10 cellular contexts compared by ENCODE assay signal in genomic region chr18:36066001-36066400, GRCh38. TPM values are rescaled to one million over a fixed set of nuclear protein-coding genes. Genes with fewer than 3 reads are reported as not detected.
A peak's percentile ranks its signal among the peaks of the same experiment; 100 is the strongest.
DNase-seq lines count a peak whose midpoint lies in the region; ATAC-seq lines count a peak whose summit lies in the region.
"Had no signal": no experiment of that assay in that cellular context is flagged by ENCODE, and none has a peak within 500 bp of the region (broad histone marks: within the 10 kb centered on the region; RNA-seq: fewer than 3 reads in every experiment).

No MANE protein-coding gene starts in this region.

- H3K4me1 Mint-ChIP-seq in activated CD4-positive, alpha-beta T cell treated with anti-CD3 and anti-CD28 coated beads, Interleukin-2, amount 10 ng/mL, durations not matched to agents 7 days and 5 days: peaks cover 31% of the 10 kb centered on the region
- H3K4me1 Mint-ChIP-seq in activated CD4-positive, alpha-beta memory T cell treated with anti-CD3 and anti-CD28 coated beads for 36 hours (ENCODE audit: low read depth): peaks cover 39% of the 10 kb centered on the region

- H3K27ac ChIP-seq in iPS-18a (ENCODE audit: low read length): peak overlapping the region; percentile 46
- no peak overlapping the region for H3K27ac ChIP-seq in stomach smooth muscle (ENCODE audit: low read length)

- H3K9ac ChIP-seq in iPS-18a (ENCODE audit: low read length) (peak overlapping the region; percentile 93), stomach smooth muscle (ENCODE audit: low read length in 2 of 2) (peak overlapping the region in 1 of 2 donors; percentile 78)

- peak overlapping the region; percentile 83 for H3K4me3 ChIP-seq in iPS-18a (ENCODE audit: low read length)
- H3K4me3 ChIP-seq in stomach smooth muscle (ENCODE audit: low read length in 2 of 2): peak overlapping the region; percentile 79 to 97

- no peaks in the 10 kb centered on the region for H3K9me3 ChIP-seq in iPS-18a (ENCODE audit: control insufficient read depth, low read depth, low read length)
- H3K9me3 ChIP-seq in stomach smooth muscle (ENCODE audit: control insufficient read depth in 2 of 2, low read length in 2 of 2): no peaks in the 10 kb centered on the region

- no peak for DNase-seq in activated CD4-positive, alpha-beta T cell treated with anti-CD3 and anti-CD28 coated beads, Interleukin-2, amount 10 ng/mL, durations not matched to agents 7 days and 5 days
- DNase-seq in activated CD4-positive, alpha-beta T cell treated with anti-CD3 and anti-CD28 coated beads for 48 hours: no peak
- no peak for DNase-seq in activated CD4-positive, alpha-beta memory T cell treated with anti-CD3 and anti-CD28 coated beads for 36 hours
- DNase-seq in activated effector memory CD4-positive, alpha-beta T cell treated with anti-CD3 and anti-CD28 coated beads, Interleukin-2, amount 50 U/mL, for 16 hours: no peak
- no peak for DNase-seq in SKM-1 (lab: John Stamatoyannopoulos, UW; ENCODE audit: unreplicated experiment)
- DNase-seq: activated CD4-positive, alpha-beta T cell treated with anti-CD3 and anti-CD28 coated beads, Interleukin-2, amount 50 U/mL, for 4 hours; GDM1 had no signal

- intact Hi-C loops in activated CD4-positive, alpha-beta memory T cell treated with anti-CD3 and anti-CD28 coated beads for 36 hours (cut with micrococcal nuclease): loop anchor here (5.0 kb wide), 2 partner anchors 569 to 1024 kb away; partner anchors contain the start of genes INO80C and MAPRE2

- no peaks in the 10 kb centered on the region for H3K36me3 ChIP-seq in iPS-18a (ENCODE audit: control insufficient read depth, low read depth, low read length)
- no peaks in the 10 kb centered on the region for H3K36me3 ChIP-seq in stomach smooth muscle (ENCODE audit: control insufficient read depth in 2 of 2, insufficient read depth in 2 of 2, low read length in 2 of 2)

- H3K27ac Mint-ChIP-seq in activated CD4-positive, alpha-beta T cell treated with anti-CD3 and anti-CD28 coated beads, Interleukin-2, amount 10 ng/mL, durations not matched to agents 7 days and 5 days: peak overlapping the region; percentile 96
- H3K27ac Mint-ChIP-seq in activated CD4-positive, alpha-beta memory T cell treated with anti-CD3 and anti-CD28 coated beads for 36 hours: no peak overlapping the region

- POLR2A ChIA-PET in activated CD4-positive, alpha-beta T cell treated with anti-CD3 and anti-CD28 coated beads, Interleukin-2, amount 10 ng/mL, durations not matched to agents 7 days and 5 days (lab: Charles Lee): no interaction called here
- POLR2A ChIA-PET in activated CD4-positive, alpha-beta memory T cell treated with anti-CD3 and anti-CD28 coated beads for 36 hours (lab: Charles Lee): interaction anchor here (0.8 kb wide), 1 partner anchor 49 kb away, joined by 4 read pairs; no protein-coding TSS in a partner anchor

- H3K4me3 Mint-ChIP-seq in activated CD4-positive, alpha-beta T cell treated with anti-CD3 and anti-CD28 coated beads, Interleukin-2, amount 10 ng/mL, durations not matched to agents 7 days and 5 days: peak overlapping the region; percentile 97
- H3K4me3 Mint-ChIP-seq in activated CD4-positive, alpha-beta memory T cell treated with anti-CD3 and anti-CD28 coated beads for 36 hours: peak overlapping the region; percentile 92

- CTCF ChIA-PET in activated CD4-positive, alpha-beta T cell treated with anti-CD3 and anti-CD28 coated beads, Interleukin-2, amount 10 ng/mL, durations not matched to agents 7 days and 5 days (lab: Charles Lee): interaction anchor here (1.3 kb wide), 1 partner anchor 8 kb away, joined by 3 read pairs; no protein-coding TSS in a partner anchor
- CTCF ChIA-PET in activated CD4-positive, alpha-beta memory T cell treated with anti-CD3 and anti-CD28 coated beads for 36 hours (lab: Charles Lee): interaction anchor here (1.2 to 3.8 kb wide), 2 partner anchors 22 to 48 kb away, joined by 3 to 18 read pairs; no protein-coding TSS in a partner anchor

- H3K4me1 ChIP-seq in iPS-18a (ENCODE audit: control insufficient read depth, low read depth, low read length): peaks cover 19% of the 10 kb centered on the region
- no peaks in the 10 kb centered on the region for H3K4me1 ChIP-seq in stomach smooth muscle (ENCODE audit: control insufficient read depth, insufficient read depth, low read length)

- H3K27me3 ChIP-seq in iPS-18a (ENCODE audit: control insufficient read depth, insufficient read depth, low read length) (no peaks in the 10 kb centered on the region), stomach smooth muscle (ENCODE audit: control insufficient read depth in 1 of 2, insufficient read depth in 2 of 2, low read length in 2 of 2) (no peaks in the 10 kb centered on the region)

- H3K27me3 Mint-ChIP-seq in activated CD4-positive, alpha-beta T cell treated with anti-CD3 and anti-CD28 coated beads, Interleukin-2, amount 10 ng/mL, durations not matched to agents 7 days and 5 days: peaks cover 3% of the 10 kb centered on the region
- no peaks in the 10 kb centered on the region for H3K27me3 Mint-ChIP-seq in activated CD4-positive, alpha-beta memory T cell treated with anti-CD3 and anti-CD28 coated beads for 36 hours

- H3K9me3 Mint-ChIP-seq in activated CD4-positive, alpha-beta T cell treated with anti-CD3 and anti-CD28 coated beads, Interleukin-2, amount 10 ng/mL, durations not matched to agents 7 days and 5 days: no peaks in the 10 kb centered on the region
- no peaks in the 10 kb centered on the region for H3K9me3 Mint-ChIP-seq in activated CD4-positive, alpha-beta memory T cell treated with anti-CD3 and anti-CD28 coated beads for 36 hours

- ATAC-seq in HG02840 (IDR thresholded peaks at IDR 0.05; ENCODE audit: low FRiP score, unreplicated experiment): no peak

- peaks cover 17% of the 10 kb centered on the region for H3K36me3 Mint-ChIP-seq in activated CD4-positive, alpha-beta T cell treated with anti-CD3 and anti-CD28 coated beads, Interleukin-2, amount 10 ng/mL, durations not matched to agents 7 days and 5 days (ENCODE audit: low read depth)
- peaks cover 8% of the 10 kb centered on the region for H3K36me3 Mint-ChIP-seq in activated CD4-positive, alpha-beta memory T cell treated with anti-CD3 and anti-CD28 coated beads for 36 hours

RNA-seq across cellular contexts. Expression of gene RPRD1A, which starts 1.4 kb away (rescaled TPM):
- total RNA-seq in activated CD4-positive, alpha-beta T cell treated with anti-CD3 and anti-CD28 coated beads, Interleukin-2, amount 10 ng/mL, durations not matched to agents 7 days and 5 days: 10 to 100 TPM; 29.2 to 29.4 TPM
- total RNA-seq in activated CD4-positive, alpha-beta memory T cell treated with anti-CD3 and anti-CD28 coated beads for 36 hours: 10 to 100 TPM; 25.9 to 29.6 TPM
